22 cellular contexts compared by ENCODE assay signal in genomic region chr6:111689946-111690345, GRCh38.
DNase-seq lines count a peak whose midpoint lies in the region; ATAC-seq and TF ChIP-seq lines count a peak whose summit lies in the region.
"Had no signal": no experiment of that assay in that cellular context is flagged by ENCODE, and none has a peak within 500 bp of the region (broad histone marks: within the 10 kb centered on the region; RNA-seq: fewer than 3 reads in every experiment).

No MANE protein-coding gene starts in this region.

- TF ChIP-seq EP300 in sigmoid colon (IDR thresholded peaks at IDR 0.05): no peak

- no peak for DNase-seq in activated T-cell treated with anti-CD3 and anti-CD28 coated beads, Interleukin-2, amount 50 U/mL, for 72 hours
- no peak for DNase-seq in activated T-cell treated with anti-CD3 and anti-CD28 coated beads, Interleukin-2, amount 50 U/mL, for 1 hour
- DNase-seq in fibroblast of villous mesenchyme (ENCODE audit: low read depth): peak; percentile 54
- no peak for DNase-seq in sigmoid colon
- DNase-seq in neural progenitor cell (ENCODE audit: low spot score): no peak
- no peak for DNase-seq in NCI-H1930 (lab: John Stamatoyannopoulos, UW)
- DNase-seq: activated CD4-positive, alpha-beta T cell treated with anti-CD3 and anti-CD28 coated beads for 1 hour; cerebellar nuclear complex; dorsolateral prefrontal cortex; head of caudate nucleus; NCI-H1694 treated with DMSO at 0.1 percent for 48 hours; NCI-H2171 treated with DMSO at 0.1 percent for 48 hours; NCI-H526; NK-92 treated with Interleukin-12 subunit alpha and Interleukin-12 subunit beta, amount 100 ng/mL, for 24 hours; occipital lobe; PC-3; SK-N-SH had no signal

- ATAC-seq in activated T-cell treated with anti-CD3 and anti-CD28 coated beads, Interleukin-2, amount 50 U/mL, for 72 hours (replicated peaks in 1 of 2): no peak
- no peak for ATAC-seq in activated T-helper 17 cell treated with anti-CD3 and anti-CD28 coated beads, Interleukin-2, amount 50 U/mL, for 72 hours (replicated peaks)
- no peak for ATAC-seq in GM19035 (IDR thresholded peaks at IDR 0.05; ENCODE audit: unreplicated experiment)
- ATAC-seq: PC-3 had no signal

- H3K36me3 Mint-ChIP-seq in activated T-cell treated with anti-CD3 and anti-CD28 coated beads, Interleukin-2, amount 50 U/mL, for 72 hours (ENCODE audit: insufficient read depth in 2 of 2): peaks cover 28 to 64% of the 10 kb centered on the region in 2 donors
- H3K36me3 Mint-ChIP-seq in activated T-helper 17 cell treated with anti-CD3 and anti-CD28 coated beads, Interleukin-2, amount 50 U/mL, for 72 hours (ENCODE audit: low read depth): peaks cover 100% of the 10 kb centered on the region
- H3K36me3 Mint-ChIP-seq in neural progenitor cell: peaks cover 46% of the 10 kb centered on the region

- H3K27me3 Mint-ChIP-seq in activated T-cell treated with anti-CD3 and anti-CD28 coated beads, Interleukin-2, amount 50 U/mL, for 72 hours (ENCODE audit: low read depth): no peaks in the 10 kb centered on the region
- H3K27me3 Mint-ChIP-seq in activated T-helper 17 cell treated with anti-CD3 and anti-CD28 coated beads, Interleukin-2, amount 50 U/mL, for 72 hours: no peaks in the 10 kb centered on the region
- H3K27me3 Mint-ChIP-seq in neural progenitor cell (ENCODE audit: insufficient read depth, low read depth): peaks cover 5% of the 10 kb centered on the region
- H3K27me3 Mint-ChIP-seq: IgD-negative memory B cell had no signal

- H3K4me1 Mint-ChIP-seq in activated T-cell treated with anti-CD3 and anti-CD28 coated beads, Interleukin-2, amount 50 U/mL, for 72 hours (ENCODE audit: low read depth): peaks cover 27% of the 10 kb centered on the region
- peaks cover 53% of the 10 kb centered on the region for H3K4me1 Mint-ChIP-seq in activated T-helper 17 cell treated with anti-CD3 and anti-CD28 coated beads, Interleukin-2, amount 50 U/mL, for 72 hours
- peaks cover 44% of the 10 kb centered on the region for H3K4me1 Mint-ChIP-seq in neural progenitor cell

- H3F3A ChIP-seq in neural progenitor cell (ENCODE audit: low read depth): peaks cover 26% of the 10 kb centered on the region

- H3K9me3 ChIP-seq in sigmoid colon: no peaks in the 10 kb centered on the region
- H3K9me3 ChIP-seq in neural progenitor cell (ENCODE audit: low read depth): no peaks in the 10 kb centered on the region
- H3K9me3 ChIP-seq: SK-N-SH, tibial nerve had no signal

- no peaks in the 10 kb centered on the region for H3K9me3 Mint-ChIP-seq in activated T-cell treated with anti-CD3 and anti-CD28 coated beads, Interleukin-2, amount 50 U/mL, for 72 hours
- no peaks in the 10 kb centered on the region for H3K9me3 Mint-ChIP-seq in activated T-helper 17 cell treated with anti-CD3 and anti-CD28 coated beads, Interleukin-2, amount 50 U/mL, for 72 hours
- H3K9me3 Mint-ChIP-seq in neural progenitor cell: no peaks in the 10 kb centered on the region
- H3K9me3 Mint-ChIP-seq: IgD-negative memory B cell; T-helper 1 cell treated with Interleukin-12 subunit alpha and Interleukin-12 subunit beta and Interleukin-4 antibody, amounts not matched to agents 30 μg/mL and 1 μg/mL, for 36 hours had no signal

- TF ChIP-seq CTCF in fibroblast of villous mesenchyme (IDR thresholded peaks at IDR 0.05; ENCODE audit: insufficient read depth, low read depth, low read length) (no peak), sigmoid colon (IDR thresholded peaks at IDR 0.05) (no peak), neural progenitor cell (IDR thresholded peaks at IDR 0.05) (no peak)

- H3K79me2 ChIP-seq in neural progenitor cell (ENCODE audit: low read depth): no peaks in the 10 kb centered on the region

- H3K27ac ChIP-seq in sigmoid colon (peak overlapping the region in 3 of 4 donors; percentile 57 to 82 (median 78)), neural progenitor cell (no peak overlapping the region)
- H3K27ac ChIP-seq: tibial nerve had no signal

- H3K4me2 ChIP-seq in neural progenitor cell: no peak overlapping the region
- H3K4me2 ChIP-seq: SK-N-SH had no signal

- peaks cover 0 to 67% (median 41%) of the 10 kb centered on the region in 4 donors for H3K4me1 ChIP-seq in sigmoid colon
- H3K4me1 ChIP-seq in neural progenitor cell: peaks cover 24% of the 10 kb centered on the region

- no peak overlapping the region for H2AFZ ChIP-seq in neural progenitor cell (replicated peaks)

- H4K20me1 ChIP-seq in neural progenitor cell (ENCODE audit: low read depth): peaks cover 10% of the 10 kb centered on the region

- H3K36me3 ChIP-seq in sigmoid colon: peaks cover 0 to 12% (median 7%) of the 10 kb centered on the region in 4 donors
- no peaks in the 10 kb centered on the region for H3K36me3 ChIP-seq in neural progenitor cell

- peak overlapping the region; percentile 27 for H3K27ac Mint-ChIP-seq in activated T-cell treated with anti-CD3 and anti-CD28 coated beads, Interleukin-2, amount 50 U/mL, for 72 hours
- H3K27ac Mint-ChIP-seq in activated T-helper 17 cell treated with anti-CD3 and anti-CD28 coated beads, Interleukin-2, amount 50 U/mL, for 72 hours: peak overlapping the region; percentile 66
- no peak overlapping the region for H3K27ac Mint-ChIP-seq in neural progenitor cell
- H3K27ac Mint-ChIP-seq: IgD-negative memory B cell; T-helper 1 cell treated with Interleukin-12 subunit alpha and Interleukin-12 subunit beta and Interleukin-4 antibody, amounts not matched to agents 30 μg/mL and 1 μg/mL, for 36 hours had no signal

- H3K27me3 ChIP-seq in sigmoid colon (no peaks in the 10 kb centered on the region), neural progenitor cell (no peaks in the 10 kb centered on the region)
- H3K27me3 ChIP-seq: dorsolateral prefrontal cortex, tibial nerve had no signal

- TF ChIP-seq POLR2A in sigmoid colon (IDR thresholded peaks at IDR 0.05): no peak

- intact Hi-C loops in sigmoid colon (cut with DNase I): loop anchor here (2.0 to 5.0 kb wide), 3 partner anchors 27 to 208 kb away; partner anchors contain the start of gene REV3L

- 50 to 65% methylated on average over 2 of the region's 2 CpGs for WGBS in sigmoid colon, 2 donors

- no peak overlapping the region for H3K9ac ChIP-seq in neural progenitor cell
- H3K9ac ChIP-seq: SK-N-SH had no signal

- H3K4me3 Mint-ChIP-seq in activated T-cell treated with anti-CD3 and anti-CD28 coated beads, Interleukin-2, amount 50 U/mL, for 72 hours: no peak overlapping the region
- no peak overlapping the region for H3K4me3 Mint-ChIP-seq in activated T-helper 17 cell treated with anti-CD3 and anti-CD28 coated beads, Interleukin-2, amount 50 U/mL, for 72 hours
- H3K4me3 Mint-ChIP-seq in neural progenitor cell: no peak overlapping the region
- H3K4me3 Mint-ChIP-seq: IgD-negative memory B cell; T-helper 1 cell treated with Interleukin-12 subunit alpha and Interleukin-12 subunit beta and Interleukin-4 antibody, amounts not matched to agents 30 μg/mL and 1 μg/mL, for 36 hours had no signal

- H3K4me3 ChIP-seq in fibroblast of villous mesenchyme (ENCODE audit: low read depth, low read length): no peak overlapping the region
- no peak overlapping the region for H3K4me3 ChIP-seq in sigmoid colon
- no peak overlapping the region for H3K4me3 ChIP-seq in neural progenitor cell
- H3K4me3 ChIP-seq: dorsolateral prefrontal cortex, tibial nerve had no signal
